Comparison of ENCODE assay signal across 14 cellular contexts in genomic region chr7:55066938-55067337, GRCh38. TPM values are rescaled to one million over a fixed set of nuclear protein-coding genes. Genes with fewer than 3 reads are reported as not detected.
DNase-seq lines count a peak whose midpoint lies in the region; ATAC-seq, FAIRE-seq and TF ChIP-seq lines count a peak whose summit lies in the region.
"Had no signal": no experiment of that assay in that cellular context is flagged by ENCODE, and none has a peak within 500 bp of the region (broad histone marks: within the 10 kb centered on the region; RNA-seq: fewer than 3 reads in every experiment).

No MANE protein-coding gene starts in this region.

- TF ChIP-seq RAD21 in HCT116 (IDR thresholded peaks at IDR 0.05; ENCODE audit: low read depth): no peak

- peak overlapping the region; percentile 41 to 89 for H2BK12ac ChIP-seq in mesenchymal stem cell (ENCODE audit: low read length in 2 of 2)

- intact Hi-C loops in HCT116 (cut with micrococcal nuclease): loop anchor here (5.0 kb wide), 2 partner anchors 230 to 295 kb away; no protein-coding TSS in a partner anchor

- H3K36me3 ChIP-seq in HCT116 (ENCODE audit: control insufficient read depth in 1 of 2, insufficient read depth in 2 of 2, low read length in 2 of 2): no peaks in the 10 kb centered on the region; a peak in 1 of 4 replicates
- peaks cover 0 to 26% of the 10 kb centered on the region in 2 experiments for H3K36me3 ChIP-seq in mesenchymal stem cell (ENCODE audit: control insufficient read depth in 1 of 2, insufficient read depth in 2 of 2, low read depth in 1 of 2, low read length in 2 of 2)
- H3K36me3 ChIP-seq in suprapubic skin: no peaks in the 10 kb centered on the region
- H3K36me3 ChIP-seq: spleen had no signal

- peaks cover 66% of the 10 kb centered on the region for H3K79me2 ChIP-seq in HCT116 (ENCODE audit: insufficient read depth, low read length)

- H2AFZ ChIP-seq in HCT116 (ENCODE audit: low read depth, low read length, poor library complexity, severe bottlenecking): no peak overlapping the region
- H2AFZ ChIP-seq in mesenchymal stem cell (ENCODE audit: low read depth, low read length): no peak overlapping the region

- H3K4me1 ChIP-seq in HCT116 (ENCODE audit: control insufficient read depth in 1 of 2, insufficient read depth in 2 of 2, low read length in 2 of 2) (peaks cover 33 to 86% of the 10 kb centered on the region in 2 experiments), mesenchymal stem cell (ENCODE audit: control insufficient read depth, insufficient read depth, low read depth, low read length) (peaks cover 38% of the 10 kb centered on the region), suprapubic skin (peaks cover 59% of the 10 kb centered on the region)

- TF ChIP-seq POLR2A in HCT116 (IDR thresholded peaks at IDR 0.05; ENCODE audit: borderline replicate concordance, extremely low read depth, insufficient read depth, insufficient read length) (no peak), suprapubic skin (IDR thresholded peaks at IDR 0.05) (no peak), GM12892 (IDR thresholded peaks at IDR 0.05; ENCODE audit: low read depth, low read length) (no peak)

- no peak for TF ChIP-seq CTCF in HCT116 (IDR thresholded peaks at IDR 0.05 in 2 of 3, conservative IDR thresholded peaks at IDR 0.05 in 1 of 3; ENCODE audit: borderline replicate concordance in 1 of 3, insufficient read depth in 1 of 3, low read depth in 2 of 3, low read length in 2 of 3)
- no peak for TF ChIP-seq CTCF in brain (conservative IDR thresholded peaks at IDR 0.05)
- TF ChIP-seq CTCF in suprapubic skin (IDR thresholded peaks at IDR 0.05): no peak

- H2BK5ac ChIP-seq in mesenchymal stem cell (ENCODE audit: low read depth, low read length, poor library complexity, severe bottlenecking): no peak overlapping the region

- H3K27me3 Mint-ChIP-seq in brain: no peaks in the 10 kb centered on the region

- H4K91ac ChIP-seq in mesenchymal stem cell (ENCODE audit: low read length): peak overlapping the region; percentile 15

- WGBS in mesenchymal stem cell: 89% methylated on average over 6 of the region's 6 CpGs
- WGBS in suprapubic skin: 82% methylated on average over 6 of the region's 6 CpGs

- H3K9me2 ChIP-seq in HCT116 (ENCODE audit: insufficient read depth): no peaks in the 10 kb centered on the region

- H3K79me1 ChIP-seq in mesenchymal stem cell (replicated peaks; ENCODE audit: low read length, poor library complexity, severe bottlenecking): peaks cover 13% of the 10 kb centered on the region

- ATAC-seq in HCT116: no peak
- ATAC-seq in HG03520 (IDR thresholded peaks at IDR 0.05; ENCODE audit: unreplicated experiment): no peak

- H4K20me1 ChIP-seq in HCT116 (ENCODE audit: insufficient read depth): no peaks in the 10 kb centered on the region

- RAD21 ChIA-PET in HCT116 (lab: Charles Lee; ENCODE audit: low non-redundant PET in 1 of 2, low total read pairs in 2 of 2, uncharacterized antibody in 2 of 2, unreplicated experiment in 2 of 2): interaction anchor here in 1 of 2 experiments (0.8 kb wide), 1 partner anchor 48 kb away, joined by 3 read pairs; the partner anchor contains the start of gene EGFR

- H3K27ac ChIP-seq in HCT116 (ENCODE audit: low read depth, low read length): no peak overlapping the region
- peak overlapping the region; percentile 92 for H3K27ac ChIP-seq in mesenchymal stem cell (ENCODE audit: low read length, poor library complexity, severe bottlenecking)
- H3K27ac ChIP-seq in suprapubic skin: peak overlapping the region; percentile 86

- H3K9ac ChIP-seq in HCT116 (ENCODE audit: low read length): peak overlapping the region; percentile 60
- peak overlapping the region; percentile 89 for H3K9ac ChIP-seq in mesenchymal stem cell (ENCODE audit: low read length)

- H4K8ac ChIP-seq in mesenchymal stem cell (ENCODE audit: low read length): peak overlapping the region; percentile 14

- DNase-seq in HCT116 (ENCODE audit: low read depth, low spot score): no peak
- no peak for DNase-seq in mesenchymal stem cell
- DNase-seq in suprapubic skin (ENCODE audit: low spot score in 2 of 2): peak in 1 of 2 donors; percentile 58
- DNase-seq in LoVo (ENCODE audit: low spot score): no peak
- DNase-seq in DMS79 (lab: John Stamatoyannopoulos, UW): no peak
- no peak for DNase-seq in GM12892 (ENCODE audit: insufficient read length)
- DNase-seq: activated naive CD4-positive, alpha-beta T cell treated with anti-CD3 and anti-CD28 coated beads for 36 hours; AML-193; DMS53; spleen; SW 1271 had no signal

- POLR2A ChIA-PET in HCT116 (lab: Charles Lee): no interaction called here

- H3K36me3 Mint-ChIP-seq in brain: no peaks in the 10 kb centered on the region

- no peaks in the 10 kb centered on the region for H3K9me3 ChIP-seq in HCT116 (ENCODE audit: control insufficient read depth in 1 of 2, insufficient read depth in 1 of 2, low read depth in 1 of 2, low read length in 2 of 2)
- H3K9me3 ChIP-seq in mesenchymal stem cell (ENCODE audit: control insufficient read depth, low read length): no peaks in the 10 kb centered on the region
- no peaks in the 10 kb centered on the region for H3K9me3 ChIP-seq in suprapubic skin
- H3K9me3 ChIP-seq: spleen had no signal

- no peak for FAIRE-seq in GM12892 (lab: Jason Lieb, UNC)

- no peak for TF ChIP-seq EP300 in suprapubic skin (IDR thresholded peaks at IDR 0.05)

- H3K4me2 ChIP-seq in HCT116 (ENCODE audit: low read length) (peak overlapping the region; percentile 75), mesenchymal stem cell (ENCODE audit: low read length, poor library complexity, severe bottlenecking) (no peak overlapping the region)

- H2AK5ac ChIP-seq in mesenchymal stem cell (ENCODE audit: low read length, severe bottlenecking): peak overlapping the region; percentile 91

- H3K4me3 ChIP-seq in HCT116 (replicated peaks in 1 of 2; ENCODE audit: low read depth in 1 of 2, low read length in 2 of 2) (no peak overlapping the region), mesenchymal stem cell (ENCODE audit: insufficient read depth in 1 of 2, low read depth in 1 of 2, low read length in 2 of 2) (peak overlapping the region in 1 of 2 experiments; percentile 6), suprapubic skin (no peak overlapping the region)
- H3K4me3 ChIP-seq: spleen had no signal

- H3K23ac ChIP-seq in mesenchymal stem cell (ENCODE audit: low read length in 2 of 2): no peak overlapping the region

- H2BK15ac ChIP-seq in mesenchymal stem cell (ENCODE audit: low read depth, poor library complexity, severe bottlenecking): no peak overlapping the region

- H2BK120ac ChIP-seq in mesenchymal stem cell (ENCODE audit: low read depth, low read length): no peak overlapping the region

- CTCF ChIA-PET in HCT116 (lab: Charles Lee): interaction anchor here (1.0 kb wide), 1 partner anchor 188 kb away, joined by 3 read pairs; no protein-coding TSS in a partner anchor

- peaks cover 0 to 2% (median 0%) of the 10 kb centered on the region in 5 experiments for H3K9me3 Mint-ChIP-seq in brain
- H3K9me3 Mint-ChIP-seq: activated naive CD4-positive, alpha-beta T cell treated with anti-CD3 and anti-CD28 coated beads for 36 hours; neural crest cell had no signal

- H3K27me3 ChIP-seq in HCT116 (ENCODE audit: insufficient read depth, low read length) (no peaks in the 10 kb centered on the region), mesenchymal stem cell (ENCODE audit: control insufficient read depth in 1 of 2, insufficient read depth in 1 of 2, low read length in 2 of 2) (no peaks in the 10 kb centered on the region), suprapubic skin (no peaks in the 10 kb centered on the region)

- BruUV-seq in HCT116 (replicated peaks; lab: Mats Ljungman, UMichigan): no TSS peak

- peaks cover 78% of the 10 kb centered on the region for H3K4me1 Mint-ChIP-seq in brain

- peak overlapping the region in 3 of 5 experiments; percentile 87 to 90 (median 89) for H3K27ac Mint-ChIP-seq in brain
- H3K27ac Mint-ChIP-seq: activated naive CD4-positive, alpha-beta T cell treated with anti-CD3 and anti-CD28 coated beads for 36 hours had no signal

- peak overlapping the region in 1 of 2 experiments; percentile 97 for H3K14ac ChIP-seq in mesenchymal stem cell (ENCODE audit: low read length in 2 of 2)

- peak overlapping the region; percentile 10 to 65 for H3K4ac ChIP-seq in mesenchymal stem cell (ENCODE audit: low read depth in 1 of 2, low read length in 2 of 2)

- peak overlapping the region; percentile 75 to 81 for H3K18ac ChIP-seq in mesenchymal stem cell (ENCODE audit: low read depth in 1 of 2, low read length in 2 of 2)

- no peak overlapping the region for H3K4me3 Mint-ChIP-seq in brain
- H3K4me3 Mint-ChIP-seq: activated naive CD4-positive, alpha-beta T cell treated with anti-CD3 and anti-CD28 coated beads for 36 hours had no signal

TF ChIP-seq in HCT116, 20 proteins besides CTCF, POLR2A, EP300 and RAD21:
- TF ChIP-seq ZFX (IDR thresholded peaks at IDR 0.05) (no peak), EGR1 (IDR thresholded peaks at IDR 0.05; ENCODE audit: low read depth) (no peak), POLR2AphosphoS5 (IDR thresholded peaks at IDR 0.05; ENCODE audit: low read depth, low read length) (no peak)

RNA-seq across cellular contexts. Expression of gene EGFR, which starts 48.1 kb away (rescaled TPM):
- total RNA-seq in HCT116 (2021; ENCODE audit: unreplicated experiment) (71.5 TPM), suprapubic skin (100 to 1,000 TPM; 231 to 341 (median 271) TPM)
- polyA plus RNA-seq in HCT116 (2012): 27.5 and 28.7 TPM in 2 replicates
- polyA plus RNA-seq in brain (ENCODE audit: insufficient read depth, low read depth, low replicate concordance): 15.0 TPM
- polyA plus RNA-seq in mesenchymal stem cell (2013, experiment 1 of 2): 15.8 TPM
- polyA plus RNA-seq in mesenchymal stem cell (2013, experiment 2 of 2): 15.1 TPM
- polyA plus RNA-seq in GM12892 (2012; ENCODE audit: missing spikeins): 0.04 TPM
- total RNA-seq: activated naive CD4-positive, alpha-beta T cell treated with anti-CD3 and anti-CD28 coated beads for 36 hours had no signal
